In genomic region chr3:48503406-48504050, GRCh38 we compare ENCODE assay signal across 1 cellular context.
TF ChIP-seq lines count a peak whose summit lies in the region.

No MANE protein-coding gene starts in this region.

TF ChIP-seq in HEK293, 187 proteins besides CTCF, POLR2A, EP300 and RAD21 (continued from another document and continues in another):
- TF ChIP-seq TSHZ1 (tag by site-specific recombination; IDR thresholded peaks at IDR 0.05; ENCODE audit: borderline replicate concordance) (no peak), HIC1 (tag by site-specific recombination; IDR thresholded peaks at IDR 0.05) (no peak), ZNF391 (tag by site-specific recombination; IDR thresholded peaks at IDR 0.05; ENCODE audit: borderline replicate concordance, low read depth) (no peak), ZNF560 (tag by site-specific recombination; IDR thresholded peaks at IDR 0.05; ENCODE audit: borderline replicate concordance) (no peak), ZNF155 (tag by site-specific recombination; IDR thresholded peaks at IDR 0.05) (no peak), ZNF610 (tag by site-specific recombination; IDR thresholded peaks at IDR 0.05; ENCODE audit: borderline replicate concordance) (no peak), MZF1 (tag by site-specific recombination; IDR thresholded peaks at IDR 0.05; ENCODE audit: borderline replicate concordance) (no peak), KLF16 (tag by site-specific recombination; IDR thresholded peaks at IDR 0.05) (no peak), SP2 (tag by site-specific recombination; IDR thresholded peaks at IDR 0.05) (peak; percentile 17; the same call in 1 of the 2 replicates), PRDM10 (tag by site-specific recombination; IDR thresholded peaks at IDR 0.05) (no peak), ZNF585B (tag by site-specific recombination; IDR thresholded peaks at IDR 0.05) (no peak), ZIC2 (tag by site-specific recombination; IDR thresholded peaks at IDR 0.05) (peak; percentile 49), ZNF423 (tag by site-specific recombination; IDR thresholded peaks at IDR 0.05) (no peak), ZNF311 (tag by site-specific recombination; IDR thresholded peaks at IDR 0.05; ENCODE audit: borderline replicate concordance) (no peak), KLF7 (tag by site-specific recombination; IDR thresholded peaks at IDR 0.05; ENCODE audit: borderline replicate concordance) (no peak), OSR2 (tag by site-specific recombination; IDR thresholded peaks at IDR 0.05) (no peak), ZNF350 (tag by site-specific recombination; IDR thresholded peaks at IDR 0.05) (no peak), GLIS1 (tag by site-specific recombination; IDR thresholded peaks at IDR 0.05) (no peak; the same call in 1 of the 2 replicates), PATZ1 (tag by site-specific recombination; IDR thresholded peaks at IDR 0.05) (peak; percentile 32; the same call in 1 of the 2 replicates), ZSCAN4 (tag by site-specific recombination; IDR thresholded peaks at IDR 0.05) (no peak), GLI2 (tag by site-specific recombination; IDR thresholded peaks at IDR 0.05; ENCODE audit: borderline replicate concordance, low read depth) (no peak), ZNF18 (tag by site-specific recombination; IDR thresholded peaks at IDR 0.05) (no peak), ZNF280C (tag by site-specific recombination; IDR thresholded peaks at IDR 0.05) (no peak), HOXC10 (CRISPR knock-in tag; IDR thresholded peaks at IDR 0.05) (no peak), ZNF544 (tag by site-specific recombination; IDR thresholded peaks at IDR 0.05) (no peak), ZNF555 (tag by site-specific recombination; conservative IDR thresholded peaks at IDR 0.05) (no peak), ZNF596 (tag by site-specific recombination; IDR thresholded peaks at IDR 0.05) (no peak), ZNF561 (tag by site-specific recombination; IDR thresholded peaks at IDR 0.05; ENCODE audit: borderline replicate concordance) (no peak), ZNF510 (tag by site-specific recombination; IDR thresholded peaks at IDR 0.05; ENCODE audit: insufficient replicate concordance) (no peak), GLIS2 (tag by site-specific recombination; IDR thresholded peaks at IDR 0.05) (peak; percentile 48), ELK4 (IDR thresholded peaks at IDR 0.05; ENCODE audit: borderline replicate concordance, low read depth, low read length) (no peak), ZNF639 (tag by site-specific recombination; IDR thresholded peaks at IDR 0.05) (no peak), ZNF112 (tag by site-specific recombination; IDR thresholded peaks at IDR 0.05) (no peak), ZNF366 (tag by site-specific recombination; conservative IDR thresholded peaks at IDR 0.05) (no peak), ZNF335 (tag by site-specific recombination; conservative IDR thresholded peaks at IDR 0.05) (0 out of 2 replicates have a peak, but pooled peaks have one; percentile 7)
